Comparison of ENCODE assay signal across 16 cellular contexts in genomic region chr17:1144139-1144538, GRCh38. TPM values are rescaled to one million over a fixed set of nuclear protein-coding genes. Genes with fewer than 3 reads are reported as not detected.
DNase-seq lines count a peak whose midpoint lies in the region; FAIRE-seq and TF ChIP-seq lines count a peak whose summit lies in the region.
"Had no signal": no experiment of that assay in that cellular context is flagged by ENCODE, and none has a peak within 500 bp of the region (broad histone marks: within the 10 kb centered on the region; RNA-seq: fewer than 3 reads in every experiment).

No MANE protein-coding gene starts in this region.

- H3K4me3 ChIP-seq in WERI-Rb-1 (ENCODE audit: low read depth, low read length) (peak overlapping the region; percentile 7), osteoblast (ENCODE audit: insufficient read depth, low read length) (no peak overlapping the region), SJCRH30 (no peak overlapping the region)

- no peak overlapping the region for H3K4me2 ChIP-seq in osteoblast (ENCODE audit: insufficient read depth, low read length)

- H3K27me3 ChIP-seq in WERI-Rb-1 (ENCODE audit: insufficient read depth, low read depth, severe bottlenecking) (no peaks in the 10 kb centered on the region), osteoblast (ENCODE audit: insufficient read depth, low read length) (peaks cover 3% of the 10 kb centered on the region), SJCRH30 (no peaks in the 10 kb centered on the region)

- H3K36me3 ChIP-seq in WERI-Rb-1: no peaks in the 10 kb centered on the region
- no peaks in the 10 kb centered on the region for H3K36me3 ChIP-seq in osteoblast (ENCODE audit: insufficient read depth, low read length)
- no peaks in the 10 kb centered on the region for H3K36me3 ChIP-seq in SJCRH30

- peak; percentile 38 for DNase-seq in OCI-M1 (lab: John Stamatoyannopoulos, UW)
- DNase-seq in WERI-Rb-1: no peak
- DNase-seq in islet precursor cell: peak; percentile 50
- DNase-seq in osteoblast (ENCODE audit: insufficient read length, low spot score, missing footprints): peak; percentile 8
- DNase-seq in NCI-H510A treated with DMSO at 0.1 percent for 48 hours (lab: John Stamatoyannopoulos, UW): no peak
- DNase-seq in SJCRH30: no peak
- no peak for DNase-seq in HTR-8/SVneo (ENCODE audit: insufficient read length, low spot score)
- DNase-seq: ACHN, AML-193, GF-D8, GOT3, KBM-7, NCI-H2081, NCI-H748 treated with DMSO at 0.1 percent for 48 hours had no signal

- peak overlapping the region; percentile 74 for H3K27ac ChIP-seq in WERI-Rb-1
- H3K27ac ChIP-seq in osteoblast (ENCODE audit: low read depth, low read length): no peak overlapping the region
- H3K27ac ChIP-seq in SJCRH30: no peak overlapping the region

- peaks cover 24% of the 10 kb centered on the region for H4K20me1 ChIP-seq in osteoblast (ENCODE audit: insufficient read depth, low read length)

- H3K79me2 ChIP-seq in osteoblast (ENCODE audit: insufficient read depth, low read length): peaks cover 2% of the 10 kb centered on the region

- FAIRE-seq in HTR-8/SVneo (lab: Jason Lieb, UNC): no peak
- FAIRE-seq: GM12891, GM18507 had no signal

- TF ChIP-seq CTCF in WERI-Rb-1 (IDR thresholded peaks at IDR 0.05; ENCODE audit: low read depth, low read length) (no peak), osteoblast (IDR thresholded peaks at IDR 0.05; ENCODE audit: extremely low read depth, low read depth, low read length) (no peak)

- no peak overlapping the region for H2AFZ ChIP-seq in osteoblast (ENCODE audit: low read length)

- H3K9me3 ChIP-seq in WERI-Rb-1 (ENCODE audit: severe bottlenecking) (no peaks in the 10 kb centered on the region), osteoblast (ENCODE audit: low read depth, low read length) (no peaks in the 10 kb centered on the region), SJCRH30 (replicated peaks) (no peaks in the 10 kb centered on the region)

- H3K4me1 ChIP-seq in osteoblast (ENCODE audit: insufficient read depth, low read length) (no peaks in the 10 kb centered on the region), SJCRH30 (no peaks in the 10 kb centered on the region)

RNA-seq across cellular contexts. Expression of gene ABR, which starts 35.6 kb away (rescaled TPM):
- 156 and 163 TPM in 2 replicates for total RNA-seq in osteoblast
- 5.6 and 7.0 TPM in 2 replicates for total RNA-seq in SJCRH30 (2014; rRNA removed; shearing (Covaris generic))

Comparison
In these comparisons a context has a peak if more than half of its experiments do, and no peak if none do; other contexts are left out.
1. DNase-seq: peak in OCI-M1 (single experiment), islet precursor cell (single experiment) and osteoblast (single experiment); none in WERI-Rb-1 (single experiment), NCI-H510A treated with DMSO at 0.1 percent for 48 hours (single experiment), SJCRH30 (0 of 2) and HTR-8/SVneo (single experiment).
2. RNA of gene ABR, which starts 35.6 kb away (total RNA-seq): 156 to 163 TPM in osteoblast; 5.6 to 7.0 TPM in SJCRH30; every median in the first group is over 10 times any median in the second.